28 cellular contexts compared by ENCODE assay signal in the genomic region with DNA sequence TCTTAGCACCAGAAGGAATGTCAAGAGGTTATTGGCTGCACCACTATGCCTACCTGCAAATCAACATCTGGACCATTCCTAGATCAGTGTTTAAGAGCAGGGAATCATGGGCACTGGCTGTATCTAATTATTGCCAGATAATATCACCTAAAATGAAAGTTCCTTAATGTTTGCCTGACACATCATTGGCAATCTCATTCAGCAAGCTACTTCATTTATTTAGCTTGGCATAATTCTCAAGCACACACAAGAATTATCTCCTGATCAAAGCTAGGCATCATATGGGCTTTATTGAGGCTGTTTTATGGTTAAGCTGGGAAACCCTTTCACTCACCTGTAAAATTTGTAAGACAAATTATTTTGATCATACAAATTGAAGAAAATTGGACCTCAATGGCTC.
"Had no signal": no experiment of that assay in that cellular context is flagged by ENCODE, and none has a peak within 500 bp of the region (broad histone marks: within the 10 kb centered on the region; RNA-seq: fewer than 3 reads in every experiment).

No MANE protein-coding gene starts in this region.

- H3K27ac ChIP-seq: dorsolateral prefrontal cortex, gastroesophageal sphincter, heart left ventricle, hepatocyte, left lung, neural progenitor cell, ovary, psoas muscle, sigmoid colon, stomach, thyroid gland, vagina had no signal

- DNase-seq: cortex of kidney; dorsolateral prefrontal cortex; effector CD4-positive, alpha-beta T cell; foreskin fibroblast; heart left ventricle; left cardiac atrium; left lung; mesendoderm; midbrain; naive thymus-derived CD4-positive, alpha-beta T cell; occipital lobe; ovary; posterior cingulate gyrus; psoas muscle; right cardiac atrium; sigmoid colon; stimulated activated CD4-positive, alpha-beta T cell treated with anti-CD3 and anti-CD28 coated beads, Interleukin-2, amount 100 ng/mL, for 24 hours; stimulated activated CD4-positive, alpha-beta T cell treated with anti-CD3 and anti-CD28 coated beads, Interleukin-4, amount 100 ng/mL, for 24 hours; stimulated activated naive CD4-positive, alpha-beta T cell treated with Interleukin-2 at 50 U/mL for 16 hours; stomach; thyroid gland; trophoblast cell had no signal

- H3K4me3 ChIP-seq: dorsolateral prefrontal cortex, gastroesophageal sphincter, heart left ventricle, hepatocyte, left lung, neural progenitor cell, ovary, psoas muscle, sigmoid colon, stomach, thyroid gland, vagina had no signal

- ATAC-seq: esophagus mucosa; gastroesophageal sphincter; heart left ventricle; left cardiac atrium; left lung; naive thymus-derived CD4-positive, alpha-beta T cell; psoas muscle; right cardiac atrium; stimulated activated effector memory CD8-positive, alpha-beta T cell treated with anti-CD3 and anti-CD28 coated beads, Interleukin-12 subunit alpha, Interleukin-12 subunit beta, amount 100 ng/mL, for 72 hours had no signal
